Comparison of ENCODE assay signal across 16 cellular contexts in genomic region chr22:27135582-27135981, GRCh38.
A peak's percentile ranks its signal among the peaks of the same experiment; 100 is the strongest.
DNase-seq lines count a peak whose midpoint lies in the region; ATAC-seq, FAIRE-seq and TF ChIP-seq lines count a peak whose summit lies in the region.
"Had no signal": no experiment of that assay in that cellular context is flagged by ENCODE, and none has a peak within 500 bp of the region (broad histone marks: within the 10 kb centered on the region; RNA-seq: fewer than 3 reads in every experiment).

No MANE protein-coding gene starts in this region.

- POLR2A ChIA-PET in A549 (lab: Yijun Ruan, JAX): interaction anchor here (1.3 kb wide), 1 partner anchor 22 kb away, joined by 5 read pairs; no protein-coding TSS in a partner anchor
- POLR2A ChIA-PET in HEK293 (lab: Yijun Ruan, JAX): no interaction called here

- peak; percentile 36 to 42; a peak in 4 of 5 replicates for TF ChIP-seq RAD21 in A549 (conservative IDR thresholded peaks at IDR 0.05 in 1 of 2, IDR thresholded peaks at IDR 0.05 in 1 of 2)

- TF ChIP-seq POLR2A in A549 (IDR thresholded peaks at IDR 0.05; ENCODE audit: low read length): no peak

- peak; percentile 66 to 77; a peak in 3 of 5 replicates for TF ChIP-seq EP300 in A549 (IDR thresholded peaks at IDR 0.05)

- FAIRE-seq in A549 (lab: Jason Lieb, UNC): no peak

- H3K4me1 ChIP-seq in A549 (peaks cover 79% of the 10 kb centered on the region), HEK293 (ENCODE audit: control insufficient read depth, insufficient read depth, low read length) (no peaks in the 10 kb centered on the region)
- H3K4me1 ChIP-seq: Peyer's patch had no signal

- peak overlapping the region; percentile 87 to 90 for H3K27ac ChIP-seq in A549
- H3K27ac ChIP-seq in HEK293 (ENCODE audit: extremely low read depth, low read depth, low read length): no peak overlapping the region
- H3K27ac ChIP-seq: coronary artery, neutrophil, Peyer's patch, upper lobe of left lung had no signal

- CTCF ChIA-PET in A549 (lab: Yijun Ruan, JAX): interaction anchor here (1.3 to 1.9 kb wide), 2 partner anchors 29 to 103 kb away, joined by 4 read pairs; no protein-coding TSS in a partner anchor
- CTCF ChIA-PET in HEK293 (lab: Yijun Ruan, JAX): interaction anchor here (0.7 to 1.5 kb wide), 2 partner anchors 14 to 15 kb away, joined by 3 read pairs; no protein-coding TSS in a partner anchor

- H3K4me3 ChIP-seq in A549 (no peak overlapping the region), HEK293 (ENCODE audit: low read depth, low read length) (no peak overlapping the region)
- H3K4me3 ChIP-seq: coronary artery, Peyer's patch, upper lobe of left lung had no signal

- ATAC-seq in A549: peak; percentile 30 to 70; a peak in 5 of 6 replicates
- ATAC-seq in GM18868 (IDR thresholded peaks at IDR 0.05; ENCODE audit: unreplicated experiment): no peak
- ATAC-seq: left colon had no signal

- H3K9me3 ChIP-seq in A549 (peaks cover 10% of the 10 kb centered on the region; the same call in 1 of the 3 replicates), HEK293 (ENCODE audit: control insufficient read depth, insufficient read depth, low read depth, low read length) (no peaks in the 10 kb centered on the region)
- H3K9me3 ChIP-seq: neutrophil, Peyer's patch had no signal

- TF ChIP-seq CTCF in A549 (IDR thresholded peaks at IDR 0.05) (no peak), HEK293 (tag by site-specific recombination; IDR thresholded peaks at IDR 0.05) (no peak), GM20000 (IDR thresholded peaks at IDR 0.05; ENCODE audit: extremely low read depth, missing control alignments) (no peak)

- peak; percentile 47 to 78 for DNase-seq in A549 (ENCODE audit: low read depth in 1 of 2, low spot score in 1 of 2)
- peak; percentile 61 for DNase-seq in astrocyte of the hippocampus (ENCODE audit: low read depth, low spot score)
- DNase-seq in kidney glomerular epithelial cell (lab: John Stamatoyannopoulos, UW): peak; percentile 74
- DNase-seq in GM20000 (ENCODE audit: low spot score): no peak
- no peak for DNase-seq in NCI-H1930 (lab: John Stamatoyannopoulos, UW)
- no peak for DNase-seq in activated effector memory CD4-positive, alpha-beta T cell treated with Interleukin-2 at 50 U/mL for 16 hours
- DNase-seq: activated CD8-positive, alpha-beta memory T cell treated with anti-CD3 and anti-CD28 coated beads for 24 hours; activated naive CD4-positive, alpha-beta T cell treated with anti-CD3 and anti-CD28 coated beads for 36 hours; left colon; NCI-H2171; Peyer's patch; upper lobe of left lung had no signal

- no peaks in the 10 kb centered on the region for H3K36me3 ChIP-seq in HEK293 (ENCODE audit: control insufficient read depth in 2 of 2, insufficient read depth in 1 of 2, low read length in 2 of 2)
- H3K36me3 ChIP-seq: neutrophil, Peyer's patch, upper lobe of left lung had no signal

- H3K4me2 ChIP-seq in A549: peak overlapping the region; percentile 68

- 1% methylated on average over 3 of the region's 3 CpGs for WGBS in A549 (ENCODE audit: missing lambda C conversion rate)

TF ChIP-seq in A549, 52 proteins besides CTCF, POLR2A, EP300 and RAD21 (continues in another document):
- TF ChIP-seq CHD2 (IDR thresholded peaks at IDR 0.05; ENCODE audit: low read length, partially characterized antibody): no peak
- peak; percentile 34; the same call in 1 of the 3 replicates for TF ChIP-seq BCL3 (IDR thresholded peaks at IDR 0.05)
- TF ChIP-seq RFX5 (IDR thresholded peaks at IDR 0.05): no peak
- TF ChIP-seq ESRRA (IDR thresholded peaks at IDR 0.05; ENCODE audit: borderline replicate concordance, low read length): peak; percentile 76
- no peak for TF ChIP-seq ZC3H11A (IDR thresholded peaks at IDR 0.05)
- TF ChIP-seq E2F6 (IDR thresholded peaks at IDR 0.05; ENCODE audit: borderline replicate concordance, low read depth): no peak
- TF ChIP-seq USF2 (IDR thresholded peaks at IDR 0.05): no peak
- TF ChIP-seq HES2 (IDR thresholded peaks at IDR 0.05): no peak
- TF ChIP-seq ATOH8 (CRISPR knock-in tag; IDR thresholded peaks at IDR 0.05; ENCODE audit: low read depth): no peak

TF ChIP-seq in HEK293, 187 proteins besides CTCF, POLR2A, EP300 and RAD21:
- 0 out of 2 replicates have a peak, but pooled peaks have one; percentile 1 for TF ChIP-seq ZNF366 (tag by site-specific recombination; conservative IDR thresholded peaks at IDR 0.05)
- TF ChIP-seq ZNF23 (tag by site-specific recombination; IDR thresholded peaks at IDR 0.05; ENCODE audit: borderline replicate concordance): no peak
- TF ChIP-seq GFI1B (tag by site-specific recombination; IDR thresholded peaks at IDR 0.05): no peak

Comparison
In these comparisons a context has a peak if more than half of its experiments do, and no peak if none do; other contexts are left out.
1. DNase-seq: peak in A549 (2 of 2), astrocyte of the hippocampus (single experiment) and kidney glomerular epithelial cell (single experiment); none in GM20000 (single experiment), NCI-H1930 (0 of 2) and activated effector memory CD4-positive, alpha-beta T cell treated with Interleukin-2 at 50 U/mL for 16 hours (single experiment).